Comparison of ENCODE assay signal across 11 cellular contexts in the genomic region with DNA sequence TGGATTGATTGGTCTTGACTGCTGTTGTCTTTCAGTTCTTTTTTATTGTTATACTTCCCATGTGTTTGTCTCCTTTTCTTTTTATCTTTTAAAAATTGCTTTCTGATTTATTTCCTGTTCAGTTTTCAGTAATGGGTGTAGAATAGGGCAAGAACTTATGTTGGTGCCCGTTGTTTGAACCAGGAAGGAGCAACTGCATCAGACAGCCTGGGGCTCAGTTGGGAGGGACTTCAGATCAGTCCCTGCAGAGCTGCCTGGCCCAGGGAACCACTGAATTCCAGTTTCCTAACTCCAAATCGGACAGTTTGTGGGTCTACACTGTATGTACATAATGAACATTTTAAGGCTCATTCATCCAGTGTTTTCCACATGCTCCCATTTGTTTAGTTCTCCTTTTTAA.
DNase-seq lines count a peak whose midpoint lies in the region; ATAC-seq and TF ChIP-seq lines count a peak whose summit lies in the region.
"Had no signal": no experiment of that assay in that cellular context is flagged by ENCODE, and none has a peak within 500 bp of the region (broad histone marks: within the 10 kb centered on the region; RNA-seq: fewer than 3 reads in every experiment).

No MANE protein-coding gene starts in this region.

- intact Hi-C loops in mucosa of descending colon (cut with DNase I, micrococcal nuclease) (no loop called here), aorta (cut with DNase I) (no loop called here)

- H3K27me3 ChIP-seq in brain microvascular endothelial cell (replicated peaks), result no peaks in the 10 kb centered on the region
- no peaks in the 10 kb centered on the region for H3K27me3 ChIP-seq in aorta (ENCODE audit: control insufficient read depth in 1 of 2, insufficient read depth in 2 of 2, low read length in 1 of 2)
- no peaks in the 10 kb centered on the region for H3K27me3 ChIP-seq in BE2C
- H3K27me3 ChIP-seq: heart left ventricle had no signal

- WGBS in aorta, 2 donors, result 58 to 59% methylated on average over 2 of the region's 2 CpGs

- H3K4me3 ChIP-seq in brain microvascular endothelial cell (ENCODE audit: low read depth, low read length) (no peak overlapping the region), mucosa of descending colon (no peak overlapping the region), aorta (ENCODE audit: low read length in 2 of 2) (no peak overlapping the region), BE2C (ENCODE audit: low read depth, low read length) (no peak overlapping the region)
- H3K4me3 ChIP-seq: heart left ventricle had no signal

- H3K9me3 ChIP-seq in mucosa of descending colon (no peaks in the 10 kb centered on the region), aorta (ENCODE audit: control insufficient read depth, low read length) (no peaks in the 10 kb centered on the region), BE2C (no peaks in the 10 kb centered on the region)
- H3K9me3 ChIP-seq: heart left ventricle had no signal

- peak; percentile 18 for DNase-seq in Daoy (ENCODE audit: low read depth)
- DNase-seq in NCI-H69 (lab: John Stamatoyannopoulos, UW), result peak; percentile 91
- peak; percentile 43 for DNase-seq in brain microvascular endothelial cell
- peak in 1 of 3 donors; percentile 61 for DNase-seq in mucosa of descending colon
- DNase-seq in nucleus accumbens (lab: John Stamatoyannopoulos, UW), result no peak
- no peak for DNase-seq in aorta
- DNase-seq in GM13976 (ENCODE audit: low spot score), result no peak
- DNase-seq in BE2C, result no peak
- DNase-seq: heart left ventricle, NCI-H2227 treated with DMSO at 0.1 percent for 48 hours had no signal

- ATAC-seq in mucosa of descending colon (peak; percentile 71), aorta (ENCODE audit: low FRiP score) (no peak)
- ATAC-seq: heart left ventricle had no signal

- no peak for TF ChIP-seq CTCF in brain microvascular endothelial cell (IDR thresholded peaks at IDR 0.05; ENCODE audit: low read depth, low read length, missing control alignments)
- TF ChIP-seq CTCF in mucosa of descending colon (IDR thresholded peaks at IDR 0.05), result no peak
- no peak for TF ChIP-seq CTCF in GM13976 (IDR thresholded peaks at IDR 0.05; ENCODE audit: borderline replicate concordance, control extremely low read depth, extremely low read depth, insufficient read depth, missing control alignments)
- TF ChIP-seq CTCF in BE2C (IDR thresholded peaks at IDR 0.05; ENCODE audit: low read depth, low read length), result no peak

- no peaks in the 10 kb centered on the region for H3K36me3 ChIP-seq in brain microvascular endothelial cell (replicated peaks)
- no peaks in the 10 kb centered on the region for H3K36me3 ChIP-seq in mucosa of descending colon (ENCODE audit: low read depth)
- H3K36me3 ChIP-seq in aorta (ENCODE audit: control insufficient read depth in 1 of 2, insufficient read depth in 2 of 2, low read length in 1 of 2), result no peaks in the 10 kb centered on the region
- no peaks in the 10 kb centered on the region for H3K36me3 ChIP-seq in BE2C
- H3K36me3 ChIP-seq: heart left ventricle had no signal

- H3K4me1 ChIP-seq in mucosa of descending colon (ENCODE audit: low read depth) (peaks cover 61% of the 10 kb centered on the region), aorta (ENCODE audit: control insufficient read depth in 1 of 2, insufficient read depth in 2 of 2, low read length in 2 of 2) (peaks cover 0 to 7% of the 10 kb centered on the region in 2 donors), BE2C (no peaks in the 10 kb centered on the region; the same call in 1 of the 2 replicates)

- in situ Hi-C loops in brain microvascular endothelial cell (cut with HindIII; ENCODE audit: low pct_ligation_motif_present, low sequenced_read_pairs) (no loop called here), GM13976 (cut with MboI; ENCODE audit: low sequenced_read_pairs, unreplicated experiment) (no loop called here)

- H3K27ac ChIP-seq in brain microvascular endothelial cell, result no peak overlapping the region
- H3K27ac ChIP-seq in aorta (ENCODE audit: low read depth in 1 of 2, low read length in 2 of 2), result no peak overlapping the region
- H3K27ac ChIP-seq: KMS-11 had no signal

Comparison
In these comparisons a context has a peak if more than half of its experiments do, and no peak if none do; other contexts are left out.
1. DNase-seq: peak in Daoy (single experiment), NCI-H69 (single experiment) and brain microvascular endothelial cell (single experiment); none in nucleus accumbens (0 of 56), aorta (0 of 2), GM13976 (single experiment) and BE2C (single experiment).